Comparison of ENCODE assay signal across 8 cellular contexts in genomic region chr11:2902784-2903671, GRCh38. TPM values are rescaled to one million over a fixed set of nuclear protein-coding genes. Genes with fewer than 3 reads are reported as not detected.
DNase-seq lines count a peak whose midpoint lies in the region; TF ChIP-seq lines count a peak whose summit lies in the region.

No MANE protein-coding gene starts in this region.

- H3K27ac ChIP-seq in KOPT-K1 (ENCODE audit: low read depth, low read length, poor library complexity, severe bottlenecking) (peak overlapping the region; percentile 56), osteoblast (ENCODE audit: low read depth, low read length) (no peak overlapping the region)

- H3K4me1 ChIP-seq in osteoblast (ENCODE audit: insufficient read depth, low read length) = peaks cover 10% of the 10 kb centered on the region

- TF ChIP-seq CTCF in GM06990 (IDR thresholded peaks at IDR 0.05; ENCODE audit: insufficient read depth, low read length, poor library complexity, severe bottlenecking) = no peak
- no peak for TF ChIP-seq CTCF in epithelial cell of esophagus (IDR thresholded peaks at IDR 0.05; ENCODE audit: insufficient read depth, low read depth, low read length, missing control alignments)
- TF ChIP-seq CTCF in osteoblast (IDR thresholded peaks at IDR 0.05; ENCODE audit: extremely low read depth, low read depth, low read length) = no peak

- H3K4me2 ChIP-seq in osteoblast (ENCODE audit: insufficient read depth, low read length) = peak overlapping the region; percentile 86

- DNase-seq in GM06990 (ENCODE audit: extremely low read depth, insufficient read length) (no peak), epithelial cell of esophagus (ENCODE audit: low read depth) (no peak), osteoblast (ENCODE audit: insufficient read length, low spot score, missing footprints) (no peak), nucleus accumbens (lab: John Stamatoyannopoulos, UW) (no peak), HPDE6-E6E7 (ENCODE audit: extremely low spot score) (no peak), NCI-H1436 treated with DMSO at 0.1 percent for 48 hours (lab: John Stamatoyannopoulos, UW) (no peak)
- no peak for DNase-seq in activated CD4-positive, CD25-positive, alpha-beta regulatory T cell treated with anti-CD3 and anti-CD28 coated beads, Interleukin-2, amount 50 U/mL, for 72 hours

- H3K36me3 ChIP-seq in GM06990 (ENCODE audit: control insufficient read depth, insufficient read depth, low read length) (no peaks in the 10 kb centered on the region), KOPT-K1 (ENCODE audit: insufficient read depth, low read length) (no peaks in the 10 kb centered on the region), osteoblast (ENCODE audit: insufficient read depth, low read length) (no peaks in the 10 kb centered on the region)

- peak overlapping the region; percentile 85 for H2AFZ ChIP-seq in osteoblast (ENCODE audit: low read length)

- peak overlapping the region; percentile 79 for H3K4me3 ChIP-seq in GM06990 (replicated peaks; ENCODE audit: low read depth, low read length)
- peak overlapping the region; percentile 63 for H3K4me3 ChIP-seq in epithelial cell of esophagus (ENCODE audit: low read length)
- H3K4me3 ChIP-seq in osteoblast (ENCODE audit: insufficient read depth, low read length) = peak overlapping the region; percentile 82

- H4K20me1 ChIP-seq in osteoblast (ENCODE audit: insufficient read depth, low read length) = no peaks in the 10 kb centered on the region

- H3K9me3 ChIP-seq in KOPT-K1 (ENCODE audit: insufficient read depth, low read length, poor library complexity, severe bottlenecking) (no peaks in the 10 kb centered on the region), osteoblast (ENCODE audit: low read depth, low read length) (no peaks in the 10 kb centered on the region)

- H3K79me2 ChIP-seq in osteoblast (ENCODE audit: insufficient read depth, low read length) = no peaks in the 10 kb centered on the region

- no peaks in the 10 kb centered on the region for H3K27me3 ChIP-seq in GM06990 (replicated peaks; ENCODE audit: control insufficient read depth, insufficient read depth, low read length)
- no peaks in the 10 kb centered on the region for H3K27me3 ChIP-seq in osteoblast (ENCODE audit: insufficient read depth, low read length)

RNA-seq across cellular contexts. Expression of gene CDKN1C, which starts 17.5 kb away (rescaled TPM):
- total RNA-seq in osteoblast = 10.9 and 13.3 TPM in 2 replicates

RNA-seq across cellular contexts. Expression of gene PHLDA2, which starts 26.2 kb away (rescaled TPM):
- 2.5 and 3.8 TPM in 2 replicates for total RNA-seq in osteoblast
